Comparison of ENCODE assay signal across 13 cellular contexts in the genomic region with DNA sequence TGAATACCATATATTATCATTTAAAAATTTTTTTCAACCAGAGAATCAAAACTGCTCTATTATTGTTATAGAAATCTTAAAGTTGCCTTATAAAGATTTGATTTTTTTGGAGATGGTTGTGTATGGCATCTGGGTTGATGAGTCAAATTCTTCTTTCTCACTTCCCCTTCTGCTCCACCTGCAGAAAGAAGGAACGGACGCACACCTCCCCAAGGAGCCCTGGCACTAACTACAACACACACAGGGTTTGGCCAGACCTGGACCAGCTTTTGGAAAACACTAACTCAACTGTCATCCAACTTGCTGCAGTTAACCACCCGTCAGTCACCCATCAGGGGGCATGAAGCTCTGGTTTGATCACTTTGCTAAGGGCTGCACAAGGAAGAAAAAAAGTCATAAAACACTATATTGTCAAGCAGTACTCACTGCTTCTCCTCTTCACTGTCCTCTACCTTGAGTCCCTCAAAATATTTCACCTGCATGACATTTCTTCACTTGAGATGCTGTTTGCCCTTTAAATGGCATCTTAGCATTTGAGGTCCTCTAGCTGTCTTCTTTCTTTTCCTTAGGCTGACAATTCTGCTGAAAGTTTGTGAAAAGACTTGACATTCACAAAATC.
DNase-seq lines count a peak whose midpoint lies in the region; ATAC-seq and TF ChIP-seq lines count a peak whose summit lies in the region.
"Had no signal": no experiment of that assay in that cellular context is flagged by ENCODE, and none has a peak within 500 bp of the region (broad histone marks: within the 10 kb centered on the region; RNA-seq: fewer than 3 reads in every experiment).

No MANE protein-coding gene starts in this region.

- DNase-seq in GM20000 (ENCODE audit: low spot score): peak; percentile 48
- DNase-seq in MM.1S: peak; percentile 40
- no peak for DNase-seq in NCI-H1105 treated with DMSO at 0.1 percent for 48 hours (lab: John Stamatoyannopoulos, UW)
- DNase-seq in stimulated activated CD8-positive, alpha-beta memory T cell treated with anti-CD3 and anti-CD28 coated beads, Interleukin-4, amount 100 ng/mL, for 48 hours: no peak
- no peak for DNase-seq in activated CD8-positive, alpha-beta T cell treated with anti-CD3 and anti-CD28 coated beads, Interleukin-2, amount 10 ng/mL, durations not matched to agents 7 days and 5 days
- DNase-seq in NCI-H82 (lab: John Stamatoyannopoulos, UW): no peak
- DNase-seq: CD4-positive, alpha-beta T cell; KG1; SW 1271; upper lobe of right lung had no signal

- H2AFZ ChIP-seq in MM.1S (ENCODE audit: low read length): no peak overlapping the region

- no peaks in the 10 kb centered on the region for H3K27me3 ChIP-seq in MM.1S (replicated peaks; ENCODE audit: insufficient read depth, low read length)
- H3K27me3 ChIP-seq: neutrophil, upper lobe of right lung had no signal

- POLR2A ChIA-PET in activated CD8-positive, alpha-beta T cell treated with anti-CD3 and anti-CD28 coated beads, Interleukin-2, amount 10 ng/mL, durations not matched to agents 7 days and 5 days (lab: Charles Lee): no interaction called here

- no peak overlapping the region for H3K27ac Mint-ChIP-seq in activated CD8-positive, alpha-beta T cell treated with anti-CD3 and anti-CD28 coated beads, Interleukin-2, amount 10 ng/mL, durations not matched to agents 7 days and 5 days
- H3K27ac Mint-ChIP-seq: CD4-positive, alpha-beta T cell had no signal

- H3K9me3 Mint-ChIP-seq in activated CD8-positive, alpha-beta T cell treated with anti-CD3 and anti-CD28 coated beads, Interleukin-2, amount 10 ng/mL, durations not matched to agents 7 days and 5 days (ENCODE audit: insufficient read depth): no peaks in the 10 kb centered on the region
- H3K9me3 Mint-ChIP-seq: CD4-positive, alpha-beta T cell had no signal

- no peak overlapping the region for H3K4me3 ChIP-seq in MM.1S (ENCODE audit: low read length)
- H3K4me3 ChIP-seq: upper lobe of right lung had no signal

- H3K79me2 ChIP-seq in MM.1S (ENCODE audit: low read length): no peaks in the 10 kb centered on the region

- TF ChIP-seq POLR2A in GM18505 (IDR thresholded peaks at IDR 0.05; ENCODE audit: borderline replicate concordance, extremely low read depth, insufficient read depth, insufficient read length): no peak

- no peaks in the 10 kb centered on the region for H4K20me1 ChIP-seq in MM.1S (ENCODE audit: insufficient read depth, low read length)

- H3K9me2 ChIP-seq in MM.1S (replicated peaks; ENCODE audit: insufficient read depth, low read length): no peaks in the 10 kb centered on the region

- H3K27me3 Mint-ChIP-seq in activated CD8-positive, alpha-beta T cell treated with anti-CD3 and anti-CD28 coated beads, Interleukin-2, amount 10 ng/mL, durations not matched to agents 7 days and 5 days (ENCODE audit: low read depth): no peaks in the 10 kb centered on the region
- H3K27me3 Mint-ChIP-seq: CD4-positive, alpha-beta T cell had no signal

- CTCF ChIA-PET in activated CD8-positive, alpha-beta T cell treated with anti-CD3 and anti-CD28 coated beads, Interleukin-2, amount 10 ng/mL, durations not matched to agents 7 days and 5 days (lab: Charles Lee): no interaction called here

- H3K9ac ChIP-seq in MM.1S (ENCODE audit: low read length): no peak overlapping the region

- peak overlapping the region; percentile 54; the same call in 1 of the 2 replicates for H3K4me2 ChIP-seq in MM.1S (ENCODE audit: low read depth, low read length)

- H3K4me1 Mint-ChIP-seq in activated CD8-positive, alpha-beta T cell treated with anti-CD3 and anti-CD28 coated beads, Interleukin-2, amount 10 ng/mL, durations not matched to agents 7 days and 5 days (ENCODE audit: low read depth): no peaks in the 10 kb centered on the region

- TF ChIP-seq CTCF in GM20000 (IDR thresholded peaks at IDR 0.05; ENCODE audit: extremely low read depth, missing control alignments): no peak
- TF ChIP-seq CTCF in MM.1S (IDR thresholded peaks at IDR 0.05; ENCODE audit: low read length): no peak

- H3K36me3 ChIP-seq in MM.1S (replicated peaks; ENCODE audit: insufficient read depth, low read length): no peaks in the 10 kb centered on the region
- H3K36me3 ChIP-seq: neutrophil, upper lobe of right lung had no signal

- no peaks in the 10 kb centered on the region for H3K36me3 Mint-ChIP-seq in activated CD8-positive, alpha-beta T cell treated with anti-CD3 and anti-CD28 coated beads, Interleukin-2, amount 10 ng/mL, durations not matched to agents 7 days and 5 days (ENCODE audit: low read depth)

- peak; percentile 100 for ATAC-seq in GM18505 (IDR thresholded peaks at IDR 0.05; ENCODE audit: unreplicated experiment)
- ATAC-seq in HG02970 (IDR thresholded peaks at IDR 0.05; ENCODE audit: low FRiP score, unreplicated experiment): peak; percentile 100
- ATAC-seq in activated CD8-positive, alpha-beta T cell treated with anti-CD3 and anti-CD28 coated beads, Interleukin-2, amount 10 ng/mL, durations not matched to agents 7 days and 5 days: no peak
- ATAC-seq: upper lobe of right lung had no signal

- H3K4me1 ChIP-seq in MM.1S (ENCODE audit: low read length): peaks cover 19% of the 10 kb centered on the region
- H3K4me1 ChIP-seq: upper lobe of right lung had no signal

- peak overlapping the region; percentile 74 for H3K27ac ChIP-seq in MM.1S (ENCODE audit: low read length)
- H3K27ac ChIP-seq: neutrophil, upper lobe of right lung had no signal

- no peak overlapping the region for H3K4me3 Mint-ChIP-seq in activated CD8-positive, alpha-beta T cell treated with anti-CD3 and anti-CD28 coated beads, Interleukin-2, amount 10 ng/mL, durations not matched to agents 7 days and 5 days
- H3K4me3 Mint-ChIP-seq: CD4-positive, alpha-beta T cell had no signal

- peaks cover 16% of the 10 kb centered on the region for H3F3A ChIP-seq in MM.1S (ENCODE audit: insufficient read depth, low read length)

- no peaks in the 10 kb centered on the region for H3K9me3 ChIP-seq in MM.1S (replicated peaks; ENCODE audit: insufficient read depth, low read length)
- H3K9me3 ChIP-seq: neutrophil, upper lobe of right lung had no signal

Comparison
In these comparisons a context has a peak if more than half of its experiments do, and no peak if none do; other contexts are left out.
1. DNase-seq: peak in GM20000 (single experiment) and MM.1S (single experiment); none in NCI-H1105 treated with DMSO at 0.1 percent for 48 hours (single experiment), stimulated activated CD8-positive, alpha-beta memory T cell treated with anti-CD3 and anti-CD28 coated beads, Interleukin-4, amount 100 ng/mL, for 48 hours (single experiment), activated CD8-positive, alpha-beta T cell treated with anti-CD3 and anti-CD28 coated beads, Interleukin-2, amount 10 ng/mL, durations not matched to agents 7 days and 5 days (single experiment) and NCI-H82 (single experiment).